In the genomic region with DNA sequence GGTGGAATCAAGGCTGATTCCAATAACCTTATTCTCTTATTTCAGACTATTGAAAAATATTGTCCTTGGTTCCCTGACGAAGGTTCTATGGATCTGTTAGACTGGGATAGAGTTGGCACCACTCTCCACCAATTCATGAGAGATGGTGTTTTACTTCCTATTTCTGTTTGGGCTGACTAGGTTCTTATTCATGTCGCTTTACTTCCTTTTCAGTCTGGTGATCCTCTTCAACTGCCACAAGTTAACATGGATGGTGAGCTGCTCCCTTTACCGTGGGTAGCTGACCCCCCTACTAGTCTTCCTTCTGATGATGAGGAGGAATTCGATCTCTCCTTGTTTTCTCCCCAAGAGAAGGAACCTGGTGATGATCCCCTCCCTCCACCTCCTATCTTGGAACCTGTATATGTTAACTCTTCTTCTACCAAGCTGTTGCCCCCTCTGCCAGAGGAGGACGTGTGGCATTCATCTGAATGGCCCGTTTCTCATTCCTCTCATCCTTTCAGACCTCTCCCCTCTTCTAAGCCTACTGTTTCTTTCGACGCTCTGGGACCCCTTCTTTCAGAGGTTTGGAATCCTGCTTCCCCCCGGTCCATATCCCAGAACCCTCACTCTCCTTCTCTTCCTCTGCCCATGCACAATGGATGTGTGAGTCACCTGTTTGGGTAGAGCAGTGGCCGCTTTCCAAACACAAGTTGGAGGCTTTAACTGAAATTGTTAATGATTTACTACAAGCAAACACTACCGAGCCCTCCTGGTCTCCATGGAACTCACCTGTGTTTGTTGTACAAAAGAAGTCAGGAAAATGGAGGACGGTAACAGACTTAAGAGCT, we compare ENCODE assay signal across 19 cellular contexts. TPM values are rescaled to one million over a fixed set of nuclear protein-coding genes. Genes with fewer than 3 reads are reported as not detected.
DNase-seq lines count a peak whose midpoint lies in the region; ATAC-seq and TF ChIP-seq lines count a peak whose summit lies in the region.
"Had no signal": no experiment of that assay in that cellular context is flagged by ENCODE, and none has a peak within 500 bp of the region (broad histone marks: within the 10 kb centered on the region; RNA-seq: fewer than 3 reads in every experiment).

No MANE protein-coding gene starts in this region.

- H4K20me1 ChIP-seq in Loucy (ENCODE audit: insufficient read depth, low read length, poor library complexity, severe bottlenecking), result no peaks in the 10 kb centered on the region

- H4K8ac ChIP-seq in mesenchymal stem cell (ENCODE audit: low read length), result no peak overlapping the region

- H2BK5ac ChIP-seq in mesenchymal stem cell (ENCODE audit: low read depth, low read length, poor library complexity, severe bottlenecking), result no peak overlapping the region

- H3K18ac ChIP-seq in mesenchymal stem cell (ENCODE audit: low read depth in 1 of 2, low read length in 2 of 2), result no peak overlapping the region

- H3K27ac Mint-ChIP-seq in CD8-positive, alpha-beta T cell, result no peak overlapping the region
- H3K27ac Mint-ChIP-seq: mesothelial cell of epicardium, T-cell had no signal

- 99% methylated on average over 8 of the region's 12 CpGs for WGBS in mesenchymal stem cell

- H3K23ac ChIP-seq in mesenchymal stem cell (ENCODE audit: low read length in 2 of 2), result no peak overlapping the region

- CTCF ChIA-PET in CD8-positive, alpha-beta T cell (lab: Charles Lee), result interaction anchor here (0.6 to 1.3 kb wide), 3 partner anchors 8 to 47 kb away, joined by 3 read pairs; partner anchors contain the start of gene CNOT11

- peaks cover 2% of the 10 kb centered on the region for H3K9me3 Mint-ChIP-seq in CD8-positive, alpha-beta T cell
- H3K9me3 Mint-ChIP-seq: T-cell had no signal

- no peaks in the 10 kb centered on the region for H3K9me2 ChIP-seq in Loucy (replicated peaks; ENCODE audit: low read depth, low read length)

- no peaks in the 10 kb centered on the region for H3K36me3 Mint-ChIP-seq in CD8-positive, alpha-beta T cell

- no peak overlapping the region for H3K4me3 Mint-ChIP-seq in CD8-positive, alpha-beta T cell
- H3K4me3 Mint-ChIP-seq: mesothelial cell of epicardium, T-cell had no signal

- H3K36me3 ChIP-seq in Loucy (ENCODE audit: insufficient read depth, low read length), result no peaks in the 10 kb centered on the region
- H3K36me3 ChIP-seq in colonic mucosa, result no peaks in the 10 kb centered on the region
- H3K36me3 ChIP-seq in mesenchymal stem cell (ENCODE audit: control insufficient read depth in 1 of 2, insufficient read depth in 2 of 2, low read depth in 1 of 2, low read length in 2 of 2), result no peaks in the 10 kb centered on the region
- no peaks in the 10 kb centered on the region for H3K36me3 ChIP-seq in CD8-positive, alpha-beta T cell (ENCODE audit: insufficient read depth, low read length)
- H3K36me3 ChIP-seq: ascending aorta, heart left ventricle had no signal

- no peaks in the 10 kb centered on the region for H3F3A ChIP-seq in Loucy (ENCODE audit: low read depth)

- peak overlapping the region; percentile 28; the same call in 1 of the 2 replicates for H2AFZ ChIP-seq in Loucy (ENCODE audit: low read length)
- H2AFZ ChIP-seq in mesenchymal stem cell (ENCODE audit: low read depth, low read length), result no peak overlapping the region
- H2AFZ ChIP-seq: PC-9 had no signal

- no peak for TF ChIP-seq CTCF in Loucy (conservative IDR thresholded peaks at IDR 0.05; ENCODE audit: low read length)
- TF ChIP-seq CTCF in colonic mucosa (IDR thresholded peaks at IDR 0.05), result no peak
- no peak for TF ChIP-seq CTCF in CD8-positive, alpha-beta T cell (IDR thresholded peaks at IDR 0.05)

- H2BK120ac ChIP-seq in mesenchymal stem cell (ENCODE audit: low read depth, low read length), result no peak overlapping the region

- no peaks in the 10 kb centered on the region for H3K79me2 ChIP-seq in Loucy (ENCODE audit: insufficient read depth, low read length)

- H2BK12ac ChIP-seq in mesenchymal stem cell (ENCODE audit: low read length in 2 of 2), result no peak overlapping the region

- no peak overlapping the region for H3K14ac ChIP-seq in mesenchymal stem cell (ENCODE audit: low read length in 2 of 2)

- no peak overlapping the region for H3K4me2 ChIP-seq in Loucy (ENCODE audit: low read depth, low read length, poor library complexity, severe bottlenecking)
- H3K4me2 ChIP-seq in mesenchymal stem cell (ENCODE audit: low read length, poor library complexity, severe bottlenecking), result peak overlapping the region; percentile 33
- H3K4me2 ChIP-seq: PC-9 had no signal

- H3K4ac ChIP-seq in mesenchymal stem cell (ENCODE audit: low read depth in 1 of 2, low read length in 2 of 2), result no peak overlapping the region

- peaks cover 2% of the 10 kb centered on the region for H3K79me1 ChIP-seq in mesenchymal stem cell (replicated peaks; ENCODE audit: low read length, poor library complexity, severe bottlenecking)

- no peaks in the 10 kb centered on the region for H3K27me3 Mint-ChIP-seq in CD8-positive, alpha-beta T cell (ENCODE audit: low read depth)
- H3K27me3 Mint-ChIP-seq: T-cell had no signal

- ATAC-seq in HG02610 (IDR thresholded peaks at IDR 0.05; ENCODE audit: unreplicated experiment), result no peak
- ATAC-seq in CD8-positive, alpha-beta T cell, result no peak
- ATAC-seq: heart left ventricle, T-cell had no signal

- POLR2A ChIA-PET in CD8-positive, alpha-beta T cell (lab: Charles Lee), result no interaction called here

- H3K4me1 Mint-ChIP-seq in CD8-positive, alpha-beta T cell (ENCODE audit: low read depth), result no peaks in the 10 kb centered on the region

- DNase-seq in COLO668 (lab: John Stamatoyannopoulos, UW; ENCODE audit: unreplicated experiment), result peak; percentile 78
- peak; percentile 79 for DNase-seq in colonic mucosa
- no peak for DNase-seq in mesenchymal stem cell
- no peak for DNase-seq in NCI-H1417 treated with DMSO at 0.1 percent for 48 hours (lab: John Stamatoyannopoulos, UW)
- no peak for DNase-seq in CD8-positive, alpha-beta T cell
- DNase-seq in stimulated activated CD4-positive, alpha-beta T cell treated with anti-CD3 and anti-CD28 coated beads, Interleukin-2, amount 100 ng/mL, for 48 hours, result no peak
- DNase-seq: activated CD4-positive, alpha-beta T cell treated with anti-CD3 and anti-CD28 coated beads for 4 hours; AML-193; heart left ventricle; IMR-90; NCI-H2107; PC-9; stimulated activated CD4-positive, alpha-beta T cell treated with anti-CD3 and anti-CD28 coated beads, Interleukin-4, amount 100 ng/mL, for 1 hour; stimulated activated naive CD4-positive, alpha-beta T cell; T-cell had no signal

- H3K27me3 ChIP-seq in Loucy (ENCODE audit: insufficient read depth, low read length, poor library complexity, severe bottlenecking) (no peaks in the 10 kb centered on the region), colonic mucosa (no peaks in the 10 kb centered on the region), mesenchymal stem cell (ENCODE audit: control insufficient read depth in 1 of 2, insufficient read depth in 1 of 2, low read length in 2 of 2) (no peaks in the 10 kb centered on the region)
- H3K27me3 ChIP-seq in CD8-positive, alpha-beta T cell (ENCODE audit: insufficient read depth, low read length), result no peaks in the 10 kb centered on the region
- H3K27me3 ChIP-seq: ascending aorta, heart left ventricle had no signal

- H4K91ac ChIP-seq in mesenchymal stem cell (ENCODE audit: low read length), result peak overlapping the region; percentile 27

- intact Hi-C loops in colonic mucosa (cut with DNase I), result no loop called here
- intact Hi-C loops in CD8-positive, alpha-beta T cell (cut with DNase I, micrococcal nuclease), result no loop called here

- H3K4me1 ChIP-seq in Loucy (ENCODE audit: insufficient read depth, low read length, poor library complexity, severe bottlenecking) (no peaks in the 10 kb centered on the region), colonic mucosa (no peaks in the 10 kb centered on the region), mesenchymal stem cell (ENCODE audit: control insufficient read depth, insufficient read depth, low read depth, low read length) (peaks cover 3% of the 10 kb centered on the region)
- no peaks in the 10 kb centered on the region for H3K4me1 ChIP-seq in CD8-positive, alpha-beta T cell (ENCODE audit: insufficient read depth, low read length)
- H3K4me1 ChIP-seq: ascending aorta had no signal

- H2BK15ac ChIP-seq in mesenchymal stem cell (ENCODE audit: low read depth, poor library complexity, severe bottlenecking), result no peak overlapping the region

- peak overlapping the region; percentile 69 for H2AK5ac ChIP-seq in mesenchymal stem cell (ENCODE audit: low read length, severe bottlenecking)

- peaks cover 6% of the 10 kb centered on the region; the same call in 1 of the 2 replicates for H3K9me3 ChIP-seq in Loucy (ENCODE audit: insufficient read depth, low read depth, low read length)
- H3K9me3 ChIP-seq in colonic mucosa, result no peaks in the 10 kb centered on the region
- no peaks in the 10 kb centered on the region for H3K9me3 ChIP-seq in mesenchymal stem cell (ENCODE audit: control insufficient read depth, low read length)
- no peaks in the 10 kb centered on the region for H3K9me3 ChIP-seq in CD8-positive, alpha-beta T cell (ENCODE audit: low read length)
- H3K9me3 ChIP-seq: ascending aorta had no signal

- H3K4me3 ChIP-seq in Loucy (ENCODE audit: low read length, poor library complexity, severe bottlenecking) (no peak overlapping the region), colonic mucosa (no peak overlapping the region), mesenchymal stem cell (ENCODE audit: insufficient read depth in 1 of 2, low read depth in 1 of 2, low read length in 2 of 2) (no peak overlapping the region)
- no peak overlapping the region for H3K4me3 ChIP-seq in CD8-positive, alpha-beta T cell (ENCODE audit: low read depth, low read length)
- H3K4me3 ChIP-seq: ascending aorta, heart left ventricle, PC-9 had no signal

- no peak overlapping the region for H3K9ac ChIP-seq in Loucy (ENCODE audit: low read depth, low read length, poor library complexity, severe bottlenecking)
- H3K9ac ChIP-seq in colonic mucosa (ENCODE audit: low read depth in 2 of 2, low read length in 2 of 2), result peak overlapping the region in 1 of 2 donors; percentile 40
- H3K9ac ChIP-seq in mesenchymal stem cell (ENCODE audit: low read length), result no peak overlapping the region

- H3K27ac ChIP-seq in colonic mucosa, result peak overlapping the region; percentile 70
- H3K27ac ChIP-seq in mesenchymal stem cell (ENCODE audit: low read length, poor library complexity, severe bottlenecking), result no peak overlapping the region
- H3K27ac ChIP-seq in CD8-positive, alpha-beta T cell (ENCODE audit: low read depth, low read length), result no peak overlapping the region
- H3K27ac ChIP-seq: ascending aorta, PC-9 had no signal

RNA-seq across cellular contexts. Expression of gene CNOT11, which starts 13.5 kb away (rescaled TPM):
- 10 to 100 TPM; 58.3 to 71.1 TPM for total RNA-seq in colonic mucosa
- 41.6 TPM for polyA plus RNA-seq in mesenchymal stem cell (2013, experiment 1 of 2)
- 40.2 TPM for polyA plus RNA-seq in mesenchymal stem cell (2013, experiment 2 of 2)
- total RNA-seq in CD8-positive, alpha-beta T cell, result 10 to 100 TPM; 41.9 to 43.0 TPM

Comparison
In these comparisons a context has a peak if more than half of its experiments do, and no peak if none do; other contexts are left out.
1. DNase-seq: peak in COLO668 (single experiment) and colonic mucosa (single experiment); none in mesenchymal stem cell (single experiment), NCI-H1417 treated with DMSO at 0.1 percent for 48 hours (single experiment), CD8-positive, alpha-beta T cell (0 of 7) and stimulated activated CD4-positive, alpha-beta T cell treated with anti-CD3 and anti-CD28 coated beads, Interleukin-2, amount 100 ng/mL, for 48 hours (0 of 2).